Comparison of ENCODE assay signal across 8 cellular contexts in genomic region chr5:111513175-111513520, GRCh38. TPM values are rescaled to one million over a fixed set of nuclear protein-coding genes. Genes with fewer than 3 reads are reported as not detected.
DNase-seq lines count a peak whose midpoint lies in the region; ATAC-seq and TF ChIP-seq lines count a peak whose summit lies in the region.

No MANE protein-coding gene starts in this region.

- intact Hi-C loops in esophagus muscularis mucosa (cut with DNase I): no loop called here

- H3K36me3 ChIP-seq in GM06990 (ENCODE audit: control insufficient read depth, insufficient read depth, low read length) (no peaks in the 10 kb centered on the region), esophagus muscularis mucosa (no peaks in the 10 kb centered on the region)

- H3K9me3 ChIP-seq in esophagus muscularis mucosa: no peaks in the 10 kb centered on the region

- TF ChIP-seq CTCF in GM06990 (IDR thresholded peaks at IDR 0.05; ENCODE audit: insufficient read depth, low read length, poor library complexity, severe bottlenecking) (no peak), RWPE1 (conservative IDR thresholded peaks at IDR 0.05; ENCODE audit: low read depth) (no peak), esophagus muscularis mucosa (IDR thresholded peaks at IDR 0.05) (no peak), retinal pigment epithelial cell (conservative IDR thresholded peaks at IDR 0.05; ENCODE audit: low read depth, low read length) (no peak)

- CTCF ChIA-PET in RWPE1 (lab: Yijun Ruan, JAX): interaction anchor here (0.6 kb wide), 1 partner anchor 321 kb away, joined by 3 read pairs; no protein-coding TSS in a partner anchor

- H3K4me3 ChIP-seq in GM06990 (replicated peaks; ENCODE audit: low read depth, low read length) (peak overlapping the region; percentile 98), esophagus muscularis mucosa (peak overlapping the region; percentile 67 to 89 (median 81)), retinal pigment epithelial cell (ENCODE audit: low read length) (peak overlapping the region; percentile 92)

- POLR2A ChIA-PET in RWPE1 (lab: Yijun Ruan, JAX; ENCODE audit: low non-redundant PET): no interaction called here

- H3K27me3 ChIP-seq in GM06990 (replicated peaks; ENCODE audit: control insufficient read depth, insufficient read depth, low read length) (no peaks in the 10 kb centered on the region), esophagus muscularis mucosa (no peaks in the 10 kb centered on the region)

- H3K4me1 ChIP-seq in esophagus muscularis mucosa: peaks cover 10 to 31% (median 21%) of the 10 kb centered on the region in 4 donors

- no peak for ATAC-seq in GM19397 (IDR thresholded peaks at IDR 0.05; ENCODE audit: unreplicated experiment)
- no peak for ATAC-seq in GM18517 (IDR thresholded peaks at IDR 0.05; ENCODE audit: unreplicated experiment)

- H3K27ac ChIP-seq in RWPE1: peak overlapping the region; percentile 97
- peak overlapping the region; percentile 82 to 87 (median 84) for H3K27ac ChIP-seq in esophagus muscularis mucosa (replicated peaks in 1 of 4)

- TF ChIP-seq EP300 in esophagus muscularis mucosa (IDR thresholded peaks at IDR 0.05): no peak

- 23% methylated on average over 5 of the region's 5 CpGs for WGBS in esophagus muscularis mucosa

- no peak for TF ChIP-seq POLR2A in esophagus muscularis mucosa (IDR thresholded peaks at IDR 0.05; ENCODE audit: low read depth)

- DNase-seq in GM06990 (ENCODE audit: extremely low read depth, insufficient read length) (no peak), RWPE1 (ENCODE audit: low spot score) (no peak), esophagus muscularis mucosa (ENCODE audit: extremely low spot score) (no peak), retinal pigment epithelial cell (ENCODE audit: low read depth) (no peak), middle frontal gyrus (ENCODE audit: extremely low spot score, low spot score) (no peak), MV-4-11 (lab: John Stamatoyannopoulos, UW) (no peak)

RNA-seq across cellular contexts. Expression of gene STARD4, which starts 0.8 kb away (rescaled TPM):
- total RNA-seq in esophagus muscularis mucosa: 1 to 10 TPM; 4.2 to 8.6 (median 6.8) TPM
